Comparison of ENCODE assay signal across 8 cellular contexts in the genomic region with DNA sequence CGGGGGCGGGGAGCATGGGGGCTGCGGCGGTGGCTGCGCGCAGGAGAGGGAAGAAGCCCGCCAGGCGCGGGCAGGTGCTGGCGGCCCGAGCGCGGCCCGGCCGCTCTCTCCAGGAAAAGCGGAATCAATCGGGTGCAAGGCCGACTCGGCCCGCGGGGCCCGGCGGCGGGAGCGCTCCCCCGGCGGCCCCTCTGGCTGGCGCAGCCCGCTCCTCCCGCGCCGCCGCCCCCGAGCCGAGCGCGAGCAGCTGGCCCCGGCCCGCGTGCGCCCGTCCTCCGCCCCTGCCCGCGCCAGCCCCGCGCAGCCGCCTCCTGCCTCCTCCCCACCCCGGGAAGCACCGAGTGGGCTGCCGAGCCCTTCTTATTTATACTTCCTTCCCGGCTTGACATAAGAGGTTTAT. TPM values are rescaled to one million over a fixed set of nuclear protein-coding genes. Genes with fewer than 3 reads are reported as not detected.
DNase-seq lines count a peak whose midpoint lies in the region; ATAC-seq and TF ChIP-seq lines count a peak whose summit lies in the region.

A gene with protein sequence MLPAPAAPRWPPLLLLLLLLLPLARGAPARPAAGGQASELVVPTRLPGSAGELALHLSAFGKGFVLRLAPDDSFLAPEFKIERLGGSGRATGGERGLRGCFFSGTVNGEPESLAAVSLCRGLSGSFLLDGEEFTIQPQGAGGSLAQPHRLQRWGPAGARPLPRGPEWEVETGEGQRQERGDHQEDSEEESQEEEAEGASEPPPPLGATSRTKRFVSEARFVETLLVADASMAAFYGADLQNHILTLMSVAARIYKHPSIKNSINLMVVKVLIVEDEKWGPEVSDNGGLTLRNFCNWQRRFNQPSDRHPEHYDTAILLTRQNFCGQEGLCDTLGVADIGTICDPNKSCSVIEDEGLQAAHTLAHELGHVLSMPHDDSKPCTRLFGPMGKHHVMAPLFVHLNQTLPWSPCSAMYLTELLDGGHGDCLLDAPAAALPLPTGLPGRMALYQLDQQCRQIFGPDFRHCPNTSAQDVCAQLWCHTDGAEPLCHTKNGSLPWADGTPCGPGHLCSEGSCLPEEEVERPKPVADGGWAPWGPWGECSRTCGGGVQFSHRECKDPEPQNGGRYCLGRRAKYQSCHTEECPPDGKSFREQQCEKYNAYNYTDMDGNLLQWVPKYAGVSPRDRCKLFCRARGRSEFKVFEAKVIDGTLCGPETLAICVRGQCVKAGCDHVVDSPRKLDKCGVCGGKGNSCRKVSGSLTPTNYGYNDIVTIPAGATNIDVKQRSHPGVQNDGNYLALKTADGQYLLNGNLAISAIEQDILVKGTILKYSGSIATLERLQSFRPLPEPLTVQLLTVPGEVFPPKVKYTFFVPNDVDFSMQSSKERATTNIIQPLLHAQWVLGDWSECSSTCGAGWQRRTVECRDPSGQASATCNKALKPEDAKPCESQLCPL (minus strand): TSS at position 339 of the 400 bp plus-strand sequence. CDS start 323 bp downstream, at position 16.

- H3K27me3 ChIP-seq in SK-N-SH (ENCODE audit: insufficient read depth) (peaks cover 68% of the 10 kb centered on the region), ascending aorta (no peaks in the 10 kb centered on the region), thymus (ENCODE audit: control insufficient read depth, insufficient read depth) (peaks cover 54% of the 10 kb centered on the region)

- DNase-seq in SK-N-SH (peak; percentile 70), ascending aorta (ENCODE audit: low spot score in 2 of 2) (no peak), left lobe of liver (ENCODE audit: low spot score) (no peak), globus pallidus (ENCODE audit: low spot score) (no peak), NCI-H446 (lab: John Stamatoyannopoulos, UW) (no peak)

- POLR2A ChIA-PET in SK-N-SH (lab: Yijun Ruan, JAX): no interaction called here

- no peaks in the 10 kb centered on the region for H4K20me1 ChIP-seq in SK-N-SH (ENCODE audit: insufficient read depth)

- H3K36me3 ChIP-seq in SK-N-SH (replicated peaks in 1 of 2; ENCODE audit: control insufficient read depth in 1 of 2, insufficient read depth in 2 of 2, low read length in 1 of 2) (no peaks in the 10 kb centered on the region), ascending aorta (no peaks in the 10 kb centered on the region), thymus (ENCODE audit: control insufficient read depth, insufficient read depth) (no peaks in the 10 kb centered on the region)

- peaks cover 3% of the 10 kb centered on the region for H3F3A ChIP-seq in SK-N-SH (replicated peaks; ENCODE audit: insufficient read depth)

- peak within 1 kb of the TSS; percentile 28 to 32; a peak in 1 of 4 replicates for H3K4me3 ChIP-seq in SK-N-SH (ENCODE audit: low read depth in 2 of 2, low read length in 1 of 2)
- peak within 1 kb of the TSS; percentile 51 to 83 for H3K4me3 ChIP-seq in ascending aorta
- H3K4me3 ChIP-seq in thymus (ENCODE audit: low read length): peak within 1 kb of the TSS; percentile 7

- CTCF ChIA-PET in SK-N-SH (lab: Yijun Ruan, JAX): interaction anchor here (1.5 to 25.8 kb wide), 4 partner anchors 10 to 467 kb away, joined by 3 to 747 read pairs (median 8); no protein-coding TSS in a partner anchor

- peak within 1 kb of the TSS; percentile 81 for H3K4me2 ChIP-seq in SK-N-SH

- H3K79me2 ChIP-seq in SK-N-SH (ENCODE audit: insufficient read depth): no peaks in the 10 kb centered on the region

- no peak for TF ChIP-seq RAD21 in SK-N-SH (IDR thresholded peaks at IDR 0.05; ENCODE audit: low read length)

- H3K9me3 ChIP-seq in SK-N-SH (no peaks in the 10 kb centered on the region), ascending aorta (no peaks in the 10 kb centered on the region), thymus (ENCODE audit: control insufficient read depth) (no peaks in the 10 kb centered on the region)

- ATAC-seq in SK-N-SH treated with all-trans-retinoic acid at 6 μM for 48 hours (no peak), left lobe of liver (peak; percentile 18), GM18517 (IDR thresholded peaks at IDR 0.05; ENCODE audit: unreplicated experiment) (no peak)

- H3K9me2 ChIP-seq in SK-N-SH: no peaks in the 10 kb centered on the region

- H3K27ac ChIP-seq in SK-N-SH (ENCODE audit: low read depth in 2 of 2, low read length in 1 of 2): no peak within 1 kb of the TSS
- H3K27ac ChIP-seq in ascending aorta: peak within 1 kb of the TSS in 1 of 2 donors; percentile 64
- H3K27ac ChIP-seq in thymus (ENCODE audit: low read depth): no peak within 1 kb of the TSS

- 4% methylated on average over 4 of the region's 52 CpGs for WGBS in SK-N-SH (ENCODE audit: low lambda C conversion rate)
- WGBS in thymus: 1% methylated on average over 52 of the region's 52 CpGs

- H3K4me1 ChIP-seq in SK-N-SH (ENCODE audit: control insufficient read depth in 1 of 2, insufficient read depth in 2 of 2, low read depth in 1 of 2, low read length in 1 of 2): no peaks in the 10 kb centered on the region; a peak in 1 of 4 replicates
- peaks cover 3 to 17% of the 10 kb centered on the region in 2 donors for H3K4me1 ChIP-seq in ascending aorta
- H3K4me1 ChIP-seq in thymus (ENCODE audit: control insufficient read depth, insufficient read depth, low read length): no peaks in the 10 kb centered on the region

- TF ChIP-seq EP300 in SK-N-SH (IDR thresholded peaks at IDR 0.05; ENCODE audit: borderline replicate concordance in 1 of 2, low read depth in 1 of 2, low read length in 1 of 2): no peak

- H2AFZ ChIP-seq in SK-N-SH (ENCODE audit: low read depth): 0 out of 2 replicates have a peak within 1 kb of the TSS, but pooled peaks have one; percentile 29

- TF ChIP-seq CTCF in SK-N-SH (IDR thresholded peaks at IDR 0.05) (no peak), ascending aorta (IDR thresholded peaks at IDR 0.05) (no peak)

- intact Hi-C loops in ascending aorta (cut with DNase I): loop anchor here (1.0 to 5.0 kb wide), 3 partner anchors 38 to 215 kb away; no protein-coding TSS in a partner anchor

- no peak within 1 kb of the TSS for H3K9ac ChIP-seq in SK-N-SH

TF ChIP-seq in SK-N-SH, 30 proteins besides CTCF, POLR2A, EP300 and RAD21:
- TF ChIP-seq MXI1 (IDR thresholded peaks at IDR 0.05; ENCODE audit: low read depth, low read length): no peak
- no peak for TF ChIP-seq FOSL2 (IDR thresholded peaks at IDR 0.05; ENCODE audit: borderline replicate concordance, low read depth)
- no peak for TF ChIP-seq POLR2AphosphoS5 (IDR thresholded peaks at IDR 0.05; ENCODE audit: low read depth, low read length)
- TF ChIP-seq CHD2 (IDR thresholded peaks at IDR 0.05; ENCODE audit: low read length, partially characterized antibody): no peak

TF ChIP-seq in SK-N-SH treated with all-trans-retinoic acid at 6 μM for 48 hours, 23 proteins besides CTCF, POLR2A, EP300 and RAD21 (continues in another document):
- TF ChIP-seq ESRRG (CRISPR knock-in tag; IDR thresholded peaks at IDR 0.05): no peak
- TF ChIP-seq, protein P1, sequence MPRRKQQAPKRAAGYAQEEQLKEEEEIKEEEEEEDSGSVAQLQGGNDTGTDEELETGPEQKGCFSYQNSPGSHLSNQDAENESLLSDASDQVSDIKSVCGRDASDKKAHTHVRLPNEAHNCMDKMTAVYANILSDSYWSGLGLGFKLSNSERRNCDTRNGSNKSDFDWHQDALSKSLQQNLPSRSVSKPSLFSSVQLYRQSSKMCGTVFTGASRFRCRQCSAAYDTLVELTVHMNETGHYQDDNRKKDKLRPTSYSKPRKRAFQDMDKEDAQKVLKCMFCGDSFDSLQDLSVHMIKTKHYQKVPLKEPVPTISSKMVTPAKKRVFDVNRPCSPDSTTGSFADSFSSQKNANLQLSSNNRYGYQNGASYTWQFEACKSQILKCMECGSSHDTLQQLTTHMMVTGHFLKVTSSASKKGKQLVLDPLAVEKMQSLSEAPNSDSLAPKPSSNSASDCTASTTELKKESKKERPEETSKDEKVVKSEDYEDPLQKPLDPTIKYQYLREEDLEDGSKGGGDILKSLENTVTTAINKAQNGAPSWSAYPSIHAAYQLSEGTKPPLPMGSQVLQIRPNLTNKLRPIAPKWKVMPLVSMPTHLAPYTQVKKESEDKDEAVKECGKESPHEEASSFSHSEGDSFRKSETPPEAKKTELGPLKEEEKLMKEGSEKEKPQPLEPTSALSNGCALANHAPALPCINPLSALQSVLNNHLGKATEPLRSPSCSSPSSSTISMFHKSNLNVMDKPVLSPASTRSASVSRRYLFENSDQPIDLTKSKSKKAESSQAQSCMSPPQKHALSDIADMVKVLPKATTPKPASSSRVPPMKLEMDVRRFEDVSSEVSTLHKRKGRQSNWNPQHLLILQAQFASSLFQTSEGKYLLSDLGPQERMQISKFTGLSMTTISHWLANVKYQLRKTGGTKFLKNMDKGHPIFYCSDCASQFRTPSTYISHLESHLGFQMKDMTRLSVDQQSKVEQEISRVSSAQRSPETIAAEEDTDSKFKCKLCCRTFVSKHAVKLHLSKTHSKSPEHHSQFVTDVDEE (CRISPR knock-in tag; IDR thresholded peaks at IDR 0.05): no peak
- TF ChIP-seq GLIS3 (CRISPR knock-in tag; IDR thresholded peaks at IDR 0.05): no peak
- no peak for TF ChIP-seq ZFP3 (CRISPR knock-in tag; IDR thresholded peaks at IDR 0.05)
- no peak for TF ChIP-seq ISL1 (CRISPR knock-in tag; IDR thresholded peaks at IDR 0.05)
- no peak for TF ChIP-seq ZNF565 (CRISPR knock-in tag; conservative IDR thresholded peaks at IDR 0.05; ENCODE audit: low read depth)
- TF ChIP-seq SNAI2 (CRISPR knock-in tag; IDR thresholded peaks at IDR 0.05): no peak
- no peak for TF ChIP-seq BACH2 (CRISPR knock-in tag; IDR thresholded peaks at IDR 0.05; ENCODE audit: borderline replicate concordance)
- TF ChIP-seq ZNF70 (CRISPR knock-in tag; IDR thresholded peaks at IDR 0.05): no peak
- TF ChIP-seq TCF4 (CRISPR knock-in tag; IDR thresholded peaks at IDR 0.05; ENCODE audit: borderline replicate concordance): no peak
- TF ChIP-seq ARNTL (CRISPR knock-in tag; IDR thresholded peaks at IDR 0.05; ENCODE audit: borderline replicate concordance, low read depth): no peak
- no peak for TF ChIP-seq ZC3H10 (CRISPR knock-in tag; IDR thresholded peaks at IDR 0.05)
- no peak for TF ChIP-seq TOX (CRISPR knock-in tag; IDR thresholded peaks at IDR 0.05; ENCODE audit: borderline replicate concordance)

RNA-seq across cellular contexts. Expression of the gene that starts here (rescaled TPM):
- polyA plus RNA-seq in SK-N-SH (2012; rRNA removed) (not detected in 2 replicates), thymus (0.37 TPM)
- 0.01 and 0.03 TPM in 2 replicates for polyA plus RNA-seq in SK-N-SH (2012; cell fraction: cytosol; rRNA removed)
- polyA plus RNA-seq in SK-N-SH (2012; cell fraction: nucleus; rRNA removed): not detected in 2 replicates
- total RNA-seq in ascending aorta (0.64 TPM), left lobe of liver (0.15 TPM)

Comparison
In these comparisons a context has a peak if more than half of its experiments do, and no peak if none do; other contexts are left out.
1. Peak in DNase-seq, H3K4me3 ChIP-seq and H3K4me2 ChIP-seq in SK-N-SH; RNA of the gene not detected or under 1 TPM.
2. Peak in ATAC-seq in left lobe of liver; RNA of the gene not detected or under 1 TPM.
3. H3K4me3 ChIP-seq: peak in every context shown above with its lines; median percentile 67 in ascending aorta; 30 in SK-N-SH; 7 in thymus.